ENCODE assay signal across 16 cellular contexts in the genomic region with DNA sequence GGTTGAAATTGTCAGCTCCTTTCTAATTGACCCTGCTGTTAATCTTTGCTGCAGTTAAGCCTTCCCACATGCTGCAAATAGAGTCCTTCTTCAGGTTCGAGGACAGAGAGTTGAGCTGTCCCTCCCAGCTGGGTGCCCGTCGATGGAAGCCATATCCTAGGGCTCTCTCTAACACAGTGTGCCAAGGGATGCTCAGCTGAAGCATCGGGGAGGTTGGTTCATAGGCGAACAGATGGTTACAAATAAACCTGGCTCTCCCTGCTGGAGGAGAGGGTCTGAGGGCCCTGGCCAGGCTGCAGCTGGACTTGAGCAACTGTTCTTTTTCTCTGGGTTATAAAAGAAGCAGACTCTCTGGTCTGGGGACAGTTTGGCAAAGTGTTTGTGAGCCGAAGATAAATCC.
"Had no signal": no experiment of that assay in that cellular context is flagged by ENCODE, and none has a peak within 500 bp of the region (broad histone marks: within the 10 kb centered on the region; RNA-seq: fewer than 3 reads in every experiment).

No MANE protein-coding gene starts in this region.

- H3K4me3 ChIP-seq: right lobe of liver, skin epidermis, tibial artery had no signal

- H3K27ac ChIP-seq: parathyroid adenoma, right lobe of liver, skin epidermis, tibial artery had no signal

- H3K9me3 Mint-ChIP-seq: activated naive CD8-positive, alpha-beta T cell treated with anti-CD3 and anti-CD28 coated beads for 36 hours; activated T-cell treated with anti-CD3 and anti-CD28 coated beads, Interleukin-2, amount 50 U/mL, for 4 hours; activated T-helper 2 cell treated with anti-CD3 and anti-CD28 coated beads, Interferon-gamma antibody, Interleukin-2, Interleukin-4, amounts not matched to agents 10 μg/mL and 5 μg/mL and 100 μg/mL, durations not matched to agents 14 hours and 24 hours and 36 hours; memory B cell; natural killer cell treated with Interleukin-12 subunit alpha and Interleukin-12 subunit beta and Interleukin-15 and Interleukin-18, amount 100 ng/mL, for 72 hours; stimulated activated naive CD8-positive, alpha-beta T cell treated with anti-CD3 and anti-CD28 coated beads, Interleukin-15, amount 100 ng/mL, for 72 hours; T-helper 2 cell treated with Interferon-gamma antibody and Interleukin-4, amounts not matched to agents 5 μg/mL and 100 μg/mL, for 36 hours had no signal

- H3K27me3 Mint-ChIP-seq: stimulated activated naive CD8-positive, alpha-beta T cell treated with anti-CD3 and anti-CD28 coated beads, Interleukin-15, amount 100 ng/mL, for 72 hours had no signal

- H3K27me3 ChIP-seq: right lobe of liver, tibial artery had no signal

- H3K27ac Mint-ChIP-seq: activated naive CD8-positive, alpha-beta T cell treated with anti-CD3 and anti-CD28 coated beads for 36 hours; activated T-helper 2 cell treated with anti-CD3 and anti-CD28 coated beads, Interferon-gamma antibody, Interleukin-2, Interleukin-4, amounts not matched to agents 10 μg/mL and 5 μg/mL and 100 μg/mL, durations not matched to agents 14 hours and 24 hours and 36 hours; memory B cell; natural killer cell treated with Interleukin-12 subunit alpha and Interleukin-12 subunit beta and Interleukin-15 and Interleukin-18, amount 100 ng/mL, for 72 hours; stimulated activated naive CD8-positive, alpha-beta T cell treated with anti-CD3 and anti-CD28 coated beads, Interleukin-15, amount 100 ng/mL, for 72 hours; T-helper 2 cell treated with Interferon-gamma antibody and Interleukin-4, amounts not matched to agents 5 μg/mL and 100 μg/mL, for 36 hours had no signal

- H3K36me3 Mint-ChIP-seq: activated naive CD8-positive, alpha-beta T cell treated with anti-CD3 and anti-CD28 coated beads for 36 hours; memory B cell; natural killer cell treated with Interleukin-12 subunit alpha and Interleukin-12 subunit beta and Interleukin-15 and Interleukin-18, amount 100 ng/mL, for 72 hours had no signal

- H3K4me1 Mint-ChIP-seq: activated naive CD8-positive, alpha-beta T cell treated with anti-CD3 and anti-CD28 coated beads for 36 hours; memory B cell; stimulated activated naive CD8-positive, alpha-beta T cell treated with anti-CD3 and anti-CD28 coated beads, Interleukin-15, amount 100 ng/mL, for 72 hours had no signal

- ATAC-seq: activated T-cell treated with anti-CD3 and anti-CD28 coated beads, Interleukin-2, amount 50 U/mL, for 4 hours; left colon; natural killer cell treated with Interleukin-12 subunit alpha and Interleukin-12 subunit beta and Interleukin-15 and Interleukin-18, amount 100 ng/mL, for 72 hours; right lobe of liver; stimulated activated naive CD8-positive, alpha-beta T cell treated with anti-CD3 and anti-CD28 coated beads, Interleukin-15, amount 100 ng/mL, for 72 hours had no signal

- H3K9me3 ChIP-seq: right lobe of liver, tibial artery had no signal

- H3K4me3 Mint-ChIP-seq: activated naive CD8-positive, alpha-beta T cell treated with anti-CD3 and anti-CD28 coated beads for 36 hours; activated T-cell treated with anti-CD3 and anti-CD28 coated beads, Interleukin-2, amount 50 U/mL, for 4 hours; memory B cell; natural killer cell treated with Interleukin-12 subunit alpha and Interleukin-12 subunit beta and Interleukin-15 and Interleukin-18, amount 100 ng/mL, for 72 hours; stimulated activated naive CD8-positive, alpha-beta T cell treated with anti-CD3 and anti-CD28 coated beads, Interleukin-15, amount 100 ng/mL, for 72 hours; T-helper 2 cell treated with Interferon-gamma antibody and Interleukin-4, amounts not matched to agents 5 μg/mL and 100 μg/mL, for 36 hours had no signal

- H3K4me1 ChIP-seq: parathyroid adenoma, right lobe of liver had no signal

- DNase-seq: activated CD4-positive, alpha-beta T cell treated with anti-CD3 and anti-CD28 coated beads, Interleukin-2, amount 50 U/mL, for 4 hours; activated CD8-positive, alpha-beta memory T cell treated with anti-CD3 and anti-CD28 coated beads, Interleukin-2, amount 50 U/mL, for 48 hours; activated naive CD4-positive, alpha-beta T cell treated with Interleukin-2 at 50 U/mL for 16 hours; activated naive CD8-positive, alpha-beta T cell treated with anti-CD3 and anti-CD28 coated beads for 36 hours; activated T-cell treated with anti-CD3 and anti-CD28 coated beads, Interleukin-2, amount 50 U/mL, for 4 hours; left colon; right lobe of liver; stimulated activated CD4-positive, alpha-beta T cell treated with anti-CD3 and anti-CD28 coated beads, Interleukin-1b, Interleukin-23, amount 100 ng/mL, for 48 hours; stimulated activated naive CD8-positive, alpha-beta T cell treated with anti-CD3 and anti-CD28 coated beads, Interleukin-15, amount 100 ng/mL, for 72 hours; tibial artery had no signal
